ENCODE assay signal across 8 cellular contexts in genomic region chr1:95043141-95043980, GRCh38. TPM values are rescaled to one million over a fixed set of nuclear protein-coding genes. Genes with fewer than 3 reads are reported as not detected.
DNase-seq lines count a peak whose midpoint lies in the region; ATAC-seq and TF ChIP-seq lines count a peak whose summit lies in the region.

No MANE protein-coding gene starts in this region.

- H3K27me3 ChIP-seq in right atrium auricular region: no peaks in the 10 kb centered on the region

- H3K36me3 ChIP-seq in right atrium auricular region: no peaks in the 10 kb centered on the region

- no peaks in the 10 kb centered on the region for H3K9me3 ChIP-seq in right atrium auricular region

- peak overlapping the region; percentile 67 to 72 for H3K27ac ChIP-seq in right atrium auricular region

- H3K4me3 ChIP-seq in right atrium auricular region: no peak overlapping the region

- peaks cover 0 to 16% of the 10 kb centered on the region in 2 donors for H3K4me1 ChIP-seq in right atrium auricular region

- in situ Hi-C loops in GM13977 (cut with MboI; ENCODE audit: low pct_unique_long_range_greater_than_20kb, low sequenced_read_pairs, unreplicated experiment): loop anchor here (10.0 kb wide), 1 partner anchor 189 kb away; no protein-coding TSS in a partner anchor

- DNase-seq in GM13977 (ENCODE audit: low spot score) (peak; percentile 76), NCI-H1436 treated with DMSO at 0.1 percent for 48 hours (lab: John Stamatoyannopoulos, UW) (peak; percentile 43), T follicular helper cell (ENCODE audit: low read depth) (peak; percentile 69), amniotic stem cell (lab: John Stamatoyannopoulos, UW) (peak; percentile 68), right atrium auricular region (ENCODE audit: low spot score) (peak; percentile 97), renal cortical epithelial cell (ENCODE audit: low read depth) (peak; percentile 76), NCI-H1048 (lab: John Stamatoyannopoulos, UW) (no peak)

- peak; percentile 94 for ATAC-seq in HG02870 (IDR thresholded peaks at IDR 0.05; ENCODE audit: unreplicated experiment)

- peak; percentile 97 for TF ChIP-seq CTCF in GM13977 (IDR thresholded peaks at IDR 0.05; ENCODE audit: extremely low read depth, insufficient read depth, missing control alignments)
- peak; percentile 97 to 98 for TF ChIP-seq CTCF in right atrium auricular region (IDR thresholded peaks at IDR 0.05)

RNA-seq across cellular contexts. Expression of gene ALG14, which starts 29.4 kb away (rescaled TPM):
- total RNA-seq in right atrium auricular region (under 1 TPM; 0.74 to 0.79 TPM), renal cortical epithelial cell (1.5 and 1.7 TPM in 2 replicates)
